In the genomic region with DNA sequence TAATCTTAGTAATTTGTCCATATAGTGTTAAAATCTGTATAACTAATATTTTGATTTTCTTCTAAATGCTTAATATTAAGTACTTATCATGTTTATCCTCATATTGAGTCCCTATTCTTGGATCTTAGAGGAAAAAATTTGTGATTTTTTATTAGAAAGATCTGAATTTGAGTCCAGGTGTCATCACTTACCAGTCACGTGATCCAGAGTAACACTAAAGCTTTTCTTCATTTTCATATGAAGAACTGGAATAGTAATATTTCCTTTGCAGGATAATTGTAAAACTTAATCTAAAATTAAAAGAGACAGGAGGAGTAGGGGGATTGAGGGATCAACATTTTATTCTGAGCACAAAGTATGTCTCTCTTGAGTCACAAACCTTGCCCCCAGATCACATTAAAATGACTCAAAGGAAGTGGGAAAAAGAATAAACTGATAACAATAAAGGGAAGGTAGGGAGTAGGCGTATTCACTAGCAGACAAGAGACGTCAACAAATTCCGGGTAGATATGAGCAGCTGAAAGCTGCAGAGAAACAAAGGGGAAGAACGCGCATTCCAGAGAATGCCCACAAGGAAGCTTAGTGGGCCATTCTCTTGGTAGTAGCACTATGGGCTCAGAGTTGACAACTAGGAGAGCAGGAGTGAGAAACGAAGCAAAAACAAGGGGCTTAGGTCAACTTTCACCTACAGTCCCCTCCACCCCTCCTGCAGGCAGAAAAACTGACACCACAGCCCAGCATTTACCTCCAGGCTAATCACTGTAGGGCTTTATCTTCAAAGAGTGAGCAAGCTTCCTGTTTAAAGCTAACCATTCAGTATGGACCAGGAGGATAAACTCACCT, we compare ENCODE assay signal across 18 cellular contexts.
A peak's percentile ranks its signal among the peaks of the same experiment; 100 is the strongest.
DNase-seq lines count a peak whose midpoint lies in the region; ATAC-seq and TF ChIP-seq lines count a peak whose summit lies in the region.
"Had no signal": no experiment of that assay in that cellular context is flagged by ENCODE, and none has a peak within 500 bp of the region (broad histone marks: within the 10 kb centered on the region; RNA-seq: fewer than 3 reads in every experiment).

No MANE protein-coding gene starts in this region.

- no peak overlapping the region for H3K27ac Mint-ChIP-seq in activated CD8-positive, alpha-beta T cell treated with anti-CD3 and anti-CD28 coated beads, Interleukin-2, amount 10 ng/mL, durations not matched to agents 7 days and 5 days
- H3K27ac Mint-ChIP-seq: activated CD4-positive, alpha-beta T cell treated with anti-CD3 and anti-CD28 coated beads, Interleukin-2, amount 10 ng/mL, durations not matched to agents 24 days and 14 days; activated T-cell treated with anti-CD3 and anti-CD28 coated beads, Interleukin-2, amount 50 U/mL, for 72 hours; CD4-positive, alpha-beta memory T cell had no signal

- ATAC-seq in activated CD8-positive, alpha-beta T cell treated with anti-CD3 and anti-CD28 coated beads, Interleukin-2, amount 10 ng/mL, durations not matched to agents 7 days and 5 days = no peak
- ATAC-seq: activated T-cell treated with anti-CD3 and anti-CD28 coated beads, Interleukin-2, amount 50 U/mL, for 72 hours; stimulated activated naive CD8-positive, alpha-beta T cell treated with anti-CD3 and anti-CD28 coated beads, Interleukin-15, Interleukin-2, amounts not matched to agents 100 U/mL and 50 U/mL, for 24 hours had no signal

- no peaks in the 10 kb centered on the region for H3K9me3 Mint-ChIP-seq in activated CD8-positive, alpha-beta T cell treated with anti-CD3 and anti-CD28 coated beads, Interleukin-2, amount 10 ng/mL, durations not matched to agents 7 days and 5 days (ENCODE audit: insufficient read depth)
- H3K9me3 Mint-ChIP-seq: activated CD4-positive, alpha-beta T cell treated with anti-CD3 and anti-CD28 coated beads, Interleukin-2, amount 10 ng/mL, durations not matched to agents 24 days and 14 days had no signal

- no peaks in the 10 kb centered on the region for H3K27me3 ChIP-seq in tibial artery
- H3K27me3 ChIP-seq: sigmoid colon had no signal

- H3K36me3 ChIP-seq in tibial artery = no peaks in the 10 kb centered on the region
- H3K36me3 ChIP-seq: sigmoid colon had no signal

- H3K4me1 ChIP-seq in tibial artery = no peaks in the 10 kb centered on the region
- H3K4me1 ChIP-seq: sigmoid colon had no signal

- DNase-seq in LHCN-M2 (ENCODE audit: low read depth) = peak; percentile 17
- DNase-seq in astrocyte of the hippocampus (ENCODE audit: low read depth, low spot score) = peak; percentile 84
- DNase-seq in islet precursor cell = peak; percentile 76
- DNase-seq in activated CD4-positive, CD25-positive, alpha-beta regulatory T cell (lab: John Stamatoyannopoulos, UW) = no peak
- no peak for DNase-seq in tibial artery
- DNase-seq in activated CD8-positive, alpha-beta T cell treated with anti-CD3 and anti-CD28 coated beads, Interleukin-2, amount 10 ng/mL, durations not matched to agents 7 days and 5 days = no peak
- no peak for DNase-seq in SHP77 treated with DMSO at 0.1 percent for 48 hours (lab: John Stamatoyannopoulos, UW)
- DNase-seq: activated CD4-positive, alpha-beta T cell treated with anti-CD3 and anti-CD28 coated beads, Interleukin-2, amount 10 ng/mL, durations not matched to agents 24 days and 14 days; activated T-cell treated with anti-CD3 and anti-CD28 coated beads, Interleukin-2, amount 50 U/mL, for 72 hours; aorta; CD4-positive, alpha-beta memory T cell; foreskin melanocyte; MM.1S; NCI-H2081 treated with DMSO at 0.1 percent for 48 hours; sigmoid colon; stimulated activated naive CD8-positive, alpha-beta T cell treated with anti-CD3 and anti-CD28 coated beads, Interleukin-15, Interleukin-2, amounts not matched to agents 100 U/mL and 50 U/mL, for 24 hours; T-helper 1 cell had no signal

- no peak overlapping the region for H3K4me3 ChIP-seq in tibial artery
- H3K4me3 ChIP-seq: sigmoid colon had no signal

- no peaks in the 10 kb centered on the region for H3K27me3 Mint-ChIP-seq in activated CD8-positive, alpha-beta T cell treated with anti-CD3 and anti-CD28 coated beads, Interleukin-2, amount 10 ng/mL, durations not matched to agents 7 days and 5 days (ENCODE audit: low read depth)
- H3K27me3 Mint-ChIP-seq: activated CD4-positive, alpha-beta T cell treated with anti-CD3 and anti-CD28 coated beads, Interleukin-2, amount 10 ng/mL, durations not matched to agents 24 days and 14 days; CD4-positive, alpha-beta memory T cell had no signal

- CTCF ChIA-PET in activated CD8-positive, alpha-beta T cell treated with anti-CD3 and anti-CD28 coated beads, Interleukin-2, amount 10 ng/mL, durations not matched to agents 7 days and 5 days (lab: Charles Lee) = no interaction called here

- H3K4me3 Mint-ChIP-seq in activated CD8-positive, alpha-beta T cell treated with anti-CD3 and anti-CD28 coated beads, Interleukin-2, amount 10 ng/mL, durations not matched to agents 7 days and 5 days = no peak overlapping the region
- H3K4me3 Mint-ChIP-seq: activated CD4-positive, alpha-beta T cell treated with anti-CD3 and anti-CD28 coated beads, Interleukin-2, amount 10 ng/mL, durations not matched to agents 24 days and 14 days; activated T-cell treated with anti-CD3 and anti-CD28 coated beads, Interleukin-2, amount 50 U/mL, for 72 hours; CD4-positive, alpha-beta memory T cell had no signal

- H3K4me1 Mint-ChIP-seq in activated CD8-positive, alpha-beta T cell treated with anti-CD3 and anti-CD28 coated beads, Interleukin-2, amount 10 ng/mL, durations not matched to agents 7 days and 5 days (ENCODE audit: low read depth) = no peaks in the 10 kb centered on the region
- H3K4me1 Mint-ChIP-seq: activated CD4-positive, alpha-beta T cell treated with anti-CD3 and anti-CD28 coated beads, Interleukin-2, amount 10 ng/mL, durations not matched to agents 24 days and 14 days; CD4-positive, alpha-beta memory T cell had no signal

- no peaks in the 10 kb centered on the region for H3K36me3 Mint-ChIP-seq in activated CD8-positive, alpha-beta T cell treated with anti-CD3 and anti-CD28 coated beads, Interleukin-2, amount 10 ng/mL, durations not matched to agents 7 days and 5 days (ENCODE audit: low read depth)
- H3K36me3 Mint-ChIP-seq: CD4-positive, alpha-beta memory T cell had no signal

- TF ChIP-seq CTCF in tibial artery (IDR thresholded peaks at IDR 0.05) = no peak

- intact Hi-C loops in tibial artery (cut with DNase I; ENCODE audit: low total_unique reads) = no loop called here

- POLR2A ChIA-PET in activated CD8-positive, alpha-beta T cell treated with anti-CD3 and anti-CD28 coated beads, Interleukin-2, amount 10 ng/mL, durations not matched to agents 7 days and 5 days (lab: Charles Lee) = no interaction called here

- no peaks in the 10 kb centered on the region for H3K9me3 ChIP-seq in tibial artery
- H3K9me3 ChIP-seq: sigmoid colon had no signal

- H3K27ac ChIP-seq in tibial artery = no peak overlapping the region
- H3K27ac ChIP-seq: HL-60, sigmoid colon had no signal

Comparison
In these comparisons a context has a peak if more than half of its experiments do, and no peak if none do; other contexts are left out.
1. DNase-seq: peak in LHCN-M2 (single experiment), astrocyte of the hippocampus (single experiment) and islet precursor cell (single experiment); none in activated CD4-positive, CD25-positive, alpha-beta regulatory T cell (0 of 4), tibial artery (0 of 2), activated CD8-positive, alpha-beta T cell treated with anti-CD3 and anti-CD28 coated beads, Interleukin-2, amount 10 ng/mL, durations not matched to agents 7 days and 5 days (single experiment) and SHP77 treated with DMSO at 0.1 percent for 48 hours (single experiment).